8 cellular contexts compared by ENCODE assay signal in the genomic region with DNA sequence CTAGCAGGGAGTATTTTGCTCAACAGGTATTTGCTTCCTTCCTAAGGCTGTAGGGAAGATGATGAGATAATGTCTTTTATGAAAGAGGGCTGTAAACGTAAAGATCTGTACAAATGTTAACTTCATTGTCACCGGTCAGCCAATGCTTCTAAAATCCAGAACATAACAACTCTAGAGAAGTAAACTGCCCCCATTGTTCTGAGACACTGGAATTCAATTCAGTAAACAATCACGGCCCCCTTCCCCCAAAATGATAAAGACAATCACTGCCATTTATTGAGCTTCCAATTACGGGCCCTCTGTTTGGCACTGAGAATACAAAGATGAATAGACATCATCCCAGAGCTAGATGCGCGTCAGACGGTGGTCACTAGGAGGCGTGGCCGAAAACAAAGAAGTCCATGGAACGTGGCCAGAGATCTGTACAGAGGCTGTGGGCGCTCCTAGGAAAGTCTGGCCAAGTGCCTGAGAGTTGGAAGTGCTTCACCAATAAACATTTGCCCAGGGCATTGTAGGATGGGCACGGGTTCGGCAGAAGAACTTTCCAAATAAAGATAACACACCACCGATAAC. TPM values are rescaled to one million over a fixed set of nuclear protein-coding genes. Genes with fewer than 3 reads are reported as not detected.
DNase-seq lines count a peak whose midpoint lies in the region; ATAC-seq and TF ChIP-seq lines count a peak whose summit lies in the region.

No MANE protein-coding gene starts in this region.

- CTCF ChIA-PET in Calu3 (lab: Charles Lee): interaction anchor here (0.9 to 1.6 kb wide), 4 partner anchors 35 to 290 kb away, joined by 3 to 15 read pairs (median 4); no protein-coding TSS in a partner anchor

- no peaks in the 10 kb centered on the region for H3K27me3 Mint-ChIP-seq in Calu3 (ENCODE audit: unreplicated experiment)
- no peaks in the 10 kb centered on the region for H3K27me3 Mint-ChIP-seq in effector memory CD8-positive, alpha-beta T cell

- H3K4me3 ChIP-seq in H7 (ENCODE audit: insufficient read depth, low read depth, low read length) (peak overlapping the region; percentile 87), lung (peak overlapping the region; percentile 68)

- peak; percentile 40 for ATAC-seq in effector memory CD8-positive, alpha-beta T cell (replicated peaks)
- ATAC-seq in lung (ENCODE audit: insufficient read depth, low FRiP score): peak; percentile 19
- peak; percentile 41 for ATAC-seq in stimulated activated naive CD8-positive, alpha-beta T cell treated with anti-CD3 and anti-CD28 coated beads, Interleukin-15, Interleukin-2, amounts not matched to agents 100 U/mL and 50 U/mL, for 24 hours

- H3K4me1 Mint-ChIP-seq in Calu3 (ENCODE audit: low read depth, unreplicated experiment): peaks cover 36% of the 10 kb centered on the region
- peaks cover 16 to 26% of the 10 kb centered on the region in 2 donors for H3K4me1 Mint-ChIP-seq in effector memory CD8-positive, alpha-beta T cell (ENCODE audit: low read depth in 2 of 2)

- peak overlapping the region; percentile 93 for H3K4me3 Mint-ChIP-seq in Calu3 (ENCODE audit: low read depth, unreplicated experiment)
- peak overlapping the region; percentile 87 to 98 for H3K4me3 Mint-ChIP-seq in effector memory CD8-positive, alpha-beta T cell

- peaks cover 69% of the 10 kb centered on the region for H3K36me3 Mint-ChIP-seq in Calu3 (ENCODE audit: insufficient read depth, unreplicated experiment)
- peaks cover 35% of the 10 kb centered on the region for H3K36me3 Mint-ChIP-seq in effector memory CD8-positive, alpha-beta T cell (ENCODE audit: insufficient read depth)

- peak overlapping the region; percentile 99 for H3K27ac Mint-ChIP-seq in Calu3 (ENCODE audit: unreplicated experiment)
- peak overlapping the region; percentile 97 to 100 for H3K27ac Mint-ChIP-seq in effector memory CD8-positive, alpha-beta T cell

- intact Hi-C loops in Calu3 (cut with micrococcal nuclease; ENCODE audit: unreplicated experiment): loop anchor here (10.0 kb wide), 2 partner anchors 103 to 153 kb away; partner anchors contain the start of gene FADS3

- H3K9me3 ChIP-seq in lung (ENCODE audit: control insufficient read depth in 2 of 2, insufficient read depth in 1 of 2, low read length in 1 of 2): no peaks in the 10 kb centered on the region

- TSS peak; percentile 87 for BruUV-seq in Calu3 (replicated peaks; lab: Mats Ljungman, UMichigan)

- H3K4me1 ChIP-seq in lung (ENCODE audit: control insufficient read depth in 2 of 2, insufficient read depth in 2 of 2, low read length in 2 of 2): peaks cover 0 to 3% of the 10 kb centered on the region in 2 donors

- DNase-seq in Calu3 (peak; percentile 74), H7 (peak; percentile 77), NCI-H1105 (lab: John Stamatoyannopoulos, UW) (peak; percentile 62), UCSD-AML1 (lab: John Stamatoyannopoulos, UW; ENCODE audit: unreplicated experiment) (peak; percentile 54), lung (ENCODE audit: low spot score) (peak; percentile 61), activated gamma-delta T cell treated with Interleukin-2 at 50 U/mL for 16 hours (no peak)
- DNase-seq in effector memory CD8-positive, alpha-beta T cell: peak; percentile 34 to 49 (median 39)
- peak; percentile 60 for DNase-seq in stimulated activated naive CD8-positive, alpha-beta T cell treated with anti-CD3 and anti-CD28 coated beads, Interleukin-15, Interleukin-2, amounts not matched to agents 100 U/mL and 50 U/mL, for 24 hours

- no peak for TF ChIP-seq CTCF in Calu3 (IDR thresholded peaks at IDR 0.05; ENCODE audit: unreplicated experiment)
- TF ChIP-seq CTCF in lung (IDR thresholded peaks at IDR 0.05; ENCODE audit: control extremely low read depth, extremely low read depth): no peak

- no peaks in the 10 kb centered on the region for H3K27me3 ChIP-seq in H7 (ENCODE audit: control insufficient read depth, insufficient read depth, low read length)
- no peaks in the 10 kb centered on the region for H3K27me3 ChIP-seq in lung (ENCODE audit: control insufficient read depth, insufficient read depth)

- peak overlapping the region; percentile 94 to 97 for H3K27ac ChIP-seq in lung (ENCODE audit: low read depth in 1 of 2, low read length in 1 of 2)

- H3K36me3 ChIP-seq in H7 (replicated peaks; ENCODE audit: control insufficient read depth, insufficient read depth, low read length) (peaks cover 40% of the 10 kb centered on the region), lung (ENCODE audit: control insufficient read depth in 2 of 2, insufficient read depth in 2 of 2, low read length in 2 of 2) (peaks cover 6 to 41% of the 10 kb centered on the region in 2 donors)

- WGBS in lung, 2 donors: 4 to 6% methylated on average over 14 of the region's 14 CpGs

- no peaks in the 10 kb centered on the region for H3K9me3 Mint-ChIP-seq in Calu3 (ENCODE audit: low read depth, unreplicated experiment)
- no peaks in the 10 kb centered on the region for H3K9me3 Mint-ChIP-seq in effector memory CD8-positive, alpha-beta T cell

RNA-seq across cellular contexts. Expression of gene TMEM258, which starts 0.6 kb away (rescaled TPM):
- total RNA-seq in Calu3 (2022) (140 and 146 TPM in 2 replicates), lung (100 to 1,000 TPM in 1 of 2 donors, 10 to 100 TPM in 1; 43.9 to 118 TPM)
- 263 and 296 TPM in 2 replicates for total RNA-seq in H7 (2014; rRNA removed; shearing (Covaris generic))
- 100 to 1,000 TPM; 208 to 229 TPM for polyA plus RNA-seq in lung

RNA-seq across cellular contexts. Expression of gene FEN1, which starts 0.9 kb away (rescaled TPM):
- total RNA-seq in Calu3 (2022): 72.4 TPM in 2 replicates
- 103 and 119 TPM in 2 replicates for total RNA-seq in H7 (2014; rRNA removed; shearing (Covaris generic))
- 10 to 100 TPM in 1 of 2 donors, 1 to 10 TPM in 1; 6.4 to 13.2 TPM for total RNA-seq in lung
- 10 to 100 TPM in 1 of 2 donors, 1 to 10 TPM in 1; 7.7 to 12.6 TPM for polyA plus RNA-seq in lung

RNA-seq across cellular contexts. Expression of gene FADS1, which starts 25.0 kb away (rescaled TPM):
- 55.6 and 74.1 TPM in 2 replicates for total RNA-seq in Calu3 (2022)
- total RNA-seq in H7 (2014; rRNA removed; shearing (Covaris generic)): 99.2 and 115 TPM in 2 replicates
- total RNA-seq in lung: 100 to 1,000 TPM in 1 of 2 donors, 10 to 100 TPM in 1; 35.7 to 102 TPM
- 10 to 100 TPM; 35.1 to 54.3 TPM for polyA plus RNA-seq in lung

RNA-seq across cellular contexts. Expression of gene FADS2, which starts 36.3 kb away (rescaled TPM):
- total RNA-seq in Calu3 (2022) (8.5 and 19.2 TPM in 2 replicates), lung (100 to 1,000 TPM in 1 of 2 donors, 10 to 100 TPM in 1; 44.5 to 165 TPM)
- total RNA-seq in H7 (2014; rRNA removed; shearing (Covaris generic)): 176 and 225 TPM in 2 replicates
- polyA plus RNA-seq in lung: 10 to 100 TPM; 58.9 to 98.6 TPM

RNA-seq across cellular contexts. Expression of gene MYRF, which starts 39.4 kb away (rescaled TPM):
- total RNA-seq in Calu3 (2022): 91.4 and 139 TPM in 2 replicates
- total RNA-seq in H7 (2014; rRNA removed; shearing (Covaris generic)): 3.6 and 4.2 TPM in 2 replicates
- 10 to 100 TPM; 27.1 to 41.2 TPM for total RNA-seq in lung
- 10 to 100 TPM; 11.9 to 23.3 TPM for polyA plus RNA-seq in lung
